8 cellular contexts compared by ENCODE assay signal in the genomic region with DNA sequence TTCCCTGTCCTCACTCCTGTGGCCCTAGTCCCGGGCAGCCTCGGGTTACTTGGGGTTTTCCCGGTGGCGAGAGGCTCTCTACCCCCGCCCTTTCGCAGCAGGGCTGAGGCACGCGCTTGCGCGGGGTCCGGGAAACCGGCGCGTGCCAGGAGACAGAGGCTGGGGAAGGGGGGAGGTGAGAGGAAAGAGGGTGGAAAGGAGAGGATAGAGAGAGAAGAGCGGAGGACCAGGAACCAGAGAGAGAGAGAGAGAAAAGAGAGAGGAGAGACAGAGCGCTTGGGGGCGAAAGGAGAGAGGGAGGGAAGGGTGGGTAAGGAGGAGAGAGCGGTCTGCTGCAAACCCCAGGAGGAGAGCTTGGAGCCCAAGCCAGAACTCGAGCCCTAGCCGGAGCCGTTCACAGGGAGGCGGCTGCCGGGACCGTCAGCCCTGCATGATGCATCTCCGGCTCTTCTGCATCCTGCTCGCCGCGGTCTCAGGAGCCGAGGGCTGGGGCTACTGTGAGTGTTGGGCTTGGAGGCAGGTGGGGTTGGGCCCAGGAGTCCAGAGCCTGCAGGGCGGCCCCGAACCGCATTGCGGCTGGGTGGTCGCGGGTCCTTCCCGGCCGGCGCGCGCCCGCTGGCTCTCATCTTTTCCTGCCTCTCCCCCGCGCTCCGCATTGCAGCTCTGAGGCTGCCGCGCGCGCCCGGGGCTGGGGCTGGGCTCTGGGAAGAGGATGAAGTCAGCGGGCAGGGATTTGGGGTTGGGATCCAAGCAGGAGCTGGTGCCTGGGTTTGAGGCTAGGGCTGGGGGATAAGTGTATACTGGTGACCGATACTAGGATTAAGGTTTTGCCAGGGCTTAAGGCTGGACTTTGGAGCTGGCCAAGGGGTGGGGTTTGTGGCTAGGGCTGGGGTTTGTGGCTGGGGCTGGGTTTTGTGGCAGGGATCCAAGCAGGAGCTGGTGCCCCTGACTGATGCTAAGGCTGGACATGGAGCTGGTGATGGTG. TPM values are rescaled to one million over a fixed set of nuclear protein-coding genes. Genes with fewer than 3 reads are reported as not detected.
DNase-seq lines count a peak whose midpoint lies in the region; ATAC-seq and TF ChIP-seq lines count a peak whose summit lies in the region.

A gene (plus strand): TSS at position 132 of the 985 bp plus-strand sequence. CDS start 299 bp downstream, at position 431.

- no peak within 1 kb of the TSS for H2BK20ac ChIP-seq in H9 (ENCODE audit: low read depth, low read length, poor library complexity, severe bottlenecking)

- H2AK5ac ChIP-seq in H9 (ENCODE audit: insufficient read length, low read length) = no peak within 1 kb of the TSS

- H4K8ac ChIP-seq in H9 (replicated peaks; ENCODE audit: insufficient read length, low read depth, low read length) = no peak within 1 kb of the TSS

- ATAC-seq in GM19324 (IDR thresholded peaks at IDR 0.05; ENCODE audit: low FRiP score, unreplicated experiment) (no peak), GM19452 (IDR thresholded peaks at IDR 0.05; ENCODE audit: unreplicated experiment) (no peak)

- peaks cover 21 to 31% of the 10 kb centered on the region in 2 donors for H3K27me3 Mint-ChIP-seq in CD8-positive, alpha-beta memory T cell
- H3K27me3 Mint-ChIP-seq in H9 (ENCODE audit: low read depth) (peaks cover 46% of the 10 kb centered on the region), immature natural killer cell (ENCODE audit: low read depth in 3 of 3) (peaks cover 19 to 32% (median 23%) of the 10 kb centered on the region in 3 donors)

- no peak within 1 kb of the TSS for H4K91ac ChIP-seq in H9 (ENCODE audit: insufficient read length, low read depth, low read length)

- DNase-seq in CD8-positive, alpha-beta memory T cell = no peak
- DNase-seq in H9 (peak; percentile 80), Peyer's patch (peak in 1 of 3 donors; percentile 43), cardiac fibroblast (ENCODE audit: low read depth in 2 of 2) (peak; percentile 81 to 86), immature natural killer cell (no peak), smooth muscle cell (lab: John Stamatoyannopoulos, UW; ENCODE audit: unreplicated experiment) (peak; percentile 72)

- H3K36me3 ChIP-seq in CD8-positive, alpha-beta memory T cell (ENCODE audit: insufficient read depth, low read length) = no peaks in the 10 kb centered on the region
- H3K36me3 ChIP-seq in Peyer's patch = no peaks in the 10 kb centered on the region
- no peaks in the 10 kb centered on the region for H3K36me3 ChIP-seq in smooth muscle cell (ENCODE audit: low read depth)

- H3K9me3 Mint-ChIP-seq in CD8-positive, alpha-beta memory T cell = no peaks in the 10 kb centered on the region
- H3K9me3 Mint-ChIP-seq in H9 (no peaks in the 10 kb centered on the region; a peak in 2 of 5 replicates), immature natural killer cell (peaks cover 0 to 9% (median 0%) of the 10 kb centered on the region in 6 donors)

- peaks cover 46% of the 10 kb centered on the region for H3K4me1 ChIP-seq in CD8-positive, alpha-beta memory T cell (ENCODE audit: insufficient read depth, low read length)
- H3K4me1 ChIP-seq in H9 (ENCODE audit: insufficient read depth, low read length) (peaks cover 3% of the 10 kb centered on the region; the same call in 1 of the 2 replicates), Peyer's patch (peaks cover 8 to 51% (median 28%) of the 10 kb centered on the region in 4 donors), smooth muscle cell (ENCODE audit: low read depth) (peaks cover 28% of the 10 kb centered on the region)

- peaks cover 37 to 56% (median 48%) of the 10 kb centered on the region in 3 donors for H3K4me1 Mint-ChIP-seq in CD8-positive, alpha-beta memory T cell
- peaks cover 34 to 47% of the 10 kb centered on the region in 2 experiments for H3K4me1 Mint-ChIP-seq in H9
- peaks cover 39 to 55% of the 10 kb centered on the region in 2 donors for H3K4me1 Mint-ChIP-seq in immature natural killer cell

- no peaks in the 10 kb centered on the region for H3K79me1 ChIP-seq in H9 (ENCODE audit: insufficient read depth, low read depth, low read length, poor library complexity, severe bottlenecking)

- H3K4me2 ChIP-seq in H9 (ENCODE audit: insufficient read depth, insufficient read length, low read length) (peak within 1 kb of the TSS; percentile 68), smooth muscle cell (peak within 1 kb of the TSS; percentile 86)

- H2AFZ ChIP-seq in H9 (ENCODE audit: low read length) (peak within 1 kb of the TSS; percentile 65), smooth muscle cell (ENCODE audit: low read depth) (peak within 1 kb of the TSS; percentile 22)

- H3K4me3 Mint-ChIP-seq in CD8-positive, alpha-beta memory T cell = peak within 1 kb of the TSS; percentile 71 to 88 (median 75)
- peak within 1 kb of the TSS; percentile 73 to 85 for H3K4me3 Mint-ChIP-seq in H9
- peak within 1 kb of the TSS; percentile 38 to 58 (median 56) for H3K4me3 Mint-ChIP-seq in immature natural killer cell

- H4K5ac ChIP-seq in H9 (ENCODE audit: insufficient read length, low read depth, low read length) = no peak within 1 kb of the TSS

- H3T11ph ChIP-seq in H9 (ENCODE audit: low read length) = no peak within 1 kb of the TSS

- H2BK120ac ChIP-seq in H9 (ENCODE audit: low read depth, low read length, poor library complexity, severe bottlenecking) = no peak within 1 kb of the TSS

- H4K20me1 ChIP-seq in H9 (ENCODE audit: control insufficient read depth, insufficient read depth, insufficient read length) (no peaks in the 10 kb centered on the region), smooth muscle cell (ENCODE audit: low read depth) (peaks cover 7% of the 10 kb centered on the region)

- peak within 1 kb of the TSS in 4 of 8 donors; percentile 52 to 69 (median 59) for H3K27ac Mint-ChIP-seq in CD8-positive, alpha-beta memory T cell
- H3K27ac Mint-ChIP-seq in H9 (peak within 1 kb of the TSS; percentile 34 to 63 (median 52); a peak in 5 of 7 replicates), immature natural killer cell (no peak within 1 kb of the TSS)

- POLR2A ChIA-PET in CD8-positive, alpha-beta memory T cell (lab: Charles Lee) = no interaction called here

- peaks cover 18% of the 10 kb centered on the region for H3K23me2 ChIP-seq in H9 (ENCODE audit: insufficient read length, low read depth, low read length, poor library complexity, severe bottlenecking)

- WGBS in H9 (ENCODE audit: extremely low coverage, insufficient read length, low lambda C conversion rate) = no CpG with 5 or more reads among the region's 51 CpGs
- under 1% methylated on average over 44 of the region's 51 CpGs for WGBS in smooth muscle cell (ENCODE audit: low lambda C conversion rate)

- H3K18ac ChIP-seq in H9 (ENCODE audit: insufficient read length, low read depth, low read length) = no peak within 1 kb of the TSS

- H3K27me3 ChIP-seq in CD8-positive, alpha-beta memory T cell (ENCODE audit: insufficient read depth, low read length, poor library complexity, severe bottlenecking) = peaks cover 20% of the 10 kb centered on the region
- H3K27me3 ChIP-seq in H9 (ENCODE audit: insufficient read depth, low read length) (no peaks in the 10 kb centered on the region; the same call in 1 of the 2 replicates), Peyer's patch (no peaks in the 10 kb centered on the region), smooth muscle cell (ENCODE audit: low read depth) (no peaks in the 10 kb centered on the region)

- H3F3A ChIP-seq in smooth muscle cell (ENCODE audit: low read depth) = peaks cover 22% of the 10 kb centered on the region

- H3K9me3 ChIP-seq in CD8-positive, alpha-beta memory T cell (ENCODE audit: low read length) = no peaks in the 10 kb centered on the region
- H3K9me3 ChIP-seq in H9 (ENCODE audit: control insufficient read depth, low read depth, low read length) (no peaks in the 10 kb centered on the region), Peyer's patch (no peaks in the 10 kb centered on the region), smooth muscle cell (replicated peaks; ENCODE audit: low read depth) (no peaks in the 10 kb centered on the region)

- H2BK5ac ChIP-seq in H9 (ENCODE audit: insufficient read length, low read length) = no peak within 1 kb of the TSS

- H3K56ac ChIP-seq in H9 (ENCODE audit: insufficient read length, low read depth, low read length) = no peak within 1 kb of the TSS

- no peak within 1 kb of the TSS for H2BK15ac ChIP-seq in H9 (ENCODE audit: low read depth, low read length)

- H2BK12ac ChIP-seq in H9 (ENCODE audit: insufficient read length, low read depth, low read length) = no peak within 1 kb of the TSS

- no peak within 1 kb of the TSS for H3K27ac ChIP-seq in CD8-positive, alpha-beta memory T cell (ENCODE audit: low read depth, low read length)
- H3K27ac ChIP-seq in H9 (ENCODE audit: insufficient read length, low read depth, low read length) (no peak within 1 kb of the TSS), Peyer's patch (peak within 1 kb of the TSS; percentile 21 to 53 (median 42)), smooth muscle cell (ENCODE audit: low read depth) (peak within 1 kb of the TSS; percentile 32)

- TF ChIP-seq POLR2A in Peyer's patch (IDR thresholded peaks at IDR 0.05) = no peak

- no peak within 1 kb of the TSS for H3K23ac ChIP-seq in H9 (ENCODE audit: insufficient read length, low read depth, low read length)

- H3K14ac ChIP-seq in H9 (ENCODE audit: insufficient read depth, low read length) = peak within 1 kb of the TSS; percentile 21; the same call in 1 of the 2 replicates

- TF ChIP-seq CTCF in H9 (conservative IDR thresholded peaks at IDR 0.05) (no peak), Peyer's patch (IDR thresholded peaks at IDR 0.05) (no peak), cardiac fibroblast (IDR thresholded peaks at IDR 0.05; ENCODE audit: low read depth, low read length) (no peak), smooth muscle cell (IDR thresholded peaks at IDR 0.05; ENCODE audit: borderline replicate concordance, insufficient read depth, poor library complexity, severe bottlenecking) (no peak)

- H3K9ac ChIP-seq in H9 (ENCODE audit: extremely low read depth, insufficient read length, low read length) = no peak within 1 kb of the TSS
- peak within 1 kb of the TSS; percentile 7 for H3K9ac ChIP-seq in smooth muscle cell (ENCODE audit: low read depth)

- peak within 1 kb of the TSS; percentile 41 for H3K4me3 ChIP-seq in CD8-positive, alpha-beta memory T cell (ENCODE audit: low read length)
- peak within 1 kb of the TSS; percentile 26 to 44 (median 42) for H3K4me3 ChIP-seq in Peyer's patch
- peak within 1 kb of the TSS; percentile 72 to 74 for H3K4me3 ChIP-seq in cardiac fibroblast (replicated peaks in 1 of 2; ENCODE audit: low read depth in 2 of 2, low read length in 2 of 2)
- peak within 1 kb of the TSS; percentile 54 for H3K4me3 ChIP-seq in smooth muscle cell

- no peaks in the 10 kb centered on the region for H3K36me3 Mint-ChIP-seq in CD8-positive, alpha-beta memory T cell
- H3K36me3 Mint-ChIP-seq in H9 (ENCODE audit: insufficient read depth in 1 of 3, low read depth in 3 of 3) (peaks cover 10 to 24% (median 16%) of the 10 kb centered on the region in 3 experiments), immature natural killer cell (peaks cover 0 to 3% (median 0%) of the 10 kb centered on the region in 3 donors)

- H3K4ac ChIP-seq in H9 (ENCODE audit: low read depth, low read length) = no peak within 1 kb of the TSS

- H3K79me2 ChIP-seq in H9 (ENCODE audit: insufficient read depth, low read length) (no peaks in the 10 kb centered on the region), smooth muscle cell (ENCODE audit: low read depth) (no peaks in the 10 kb centered on the region)

- CTCF ChIA-PET in CD8-positive, alpha-beta memory T cell (lab: Charles Lee) = interaction anchor here (0.6 to 1.9 kb wide), 6 partner anchors 9 to 104 kb away, joined by 3 to 7 read pairs (median 4); a partner anchor contains a TSS

RNA-seq across cellular contexts. Expression of the gene that starts here (rescaled TPM):
- 1 to 10 TPM; 1.2 to 1.7 TPM for total RNA-seq in CD8-positive, alpha-beta memory T cell
- 1.1 TPM for polyA plus RNA-seq in CD8-positive, alpha-beta memory T cell
- 7.5 and 7.7 TPM in 2 replicates for total RNA-seq in H9 (2021)
- total RNA-seq in Peyer's patch = 1 to 10 TPM in 3 of 4 donors, under 1 TPM in 1; 0.35 to 5.0 (median 1.3) TPM
- polyA plus RNA-seq in immature natural killer cell = under 1 TPM in 1 of 3 donors, not detected in 2; 0.73 TPM
- 7.1 and 9.5 TPM in 2 replicates for total RNA-seq in smooth muscle cell
- polyA plus RNA-seq in smooth muscle cell = 2.0 and 4.5 TPM in 2 replicates

Comparison
In these comparisons a context has a peak if more than half of its experiments do, and no peak if none do; other contexts are left out.
1. DNase-seq: peak in H9 (single experiment), cardiac fibroblast (2 of 2) and smooth muscle cell (single experiment); none in CD8-positive, alpha-beta memory T cell (0 of 5) and immature natural killer cell (0 of 3).
2. H3K27ac ChIP-seq: peak in Peyer's patch (4 of 4) and smooth muscle cell (single experiment); none in CD8-positive, alpha-beta memory T cell (single experiment) and H9 (single experiment).
3. H3K27ac Mint-ChIP-seq: peak in H9 (3 of 3); none in immature natural killer cell (0 of 6).
4. Peak in every context shown above with its lines, with median percentiles within 50 percentile points of each other: H3K4me3 ChIP-seq and H3K4me3 Mint-ChIP-seq.